7 cellular contexts compared by ENCODE assay signal in genomic region chr5:33299621-33300208, GRCh38.
DNase-seq lines count a peak whose midpoint lies in the region; ATAC-seq and TF ChIP-seq lines count a peak whose summit lies in the region.

No MANE protein-coding gene starts in this region.

- no peak overlapping the region for H3K9ac ChIP-seq in Karpas-422 (ENCODE audit: low read length)
- H3K9ac ChIP-seq in adipocyte (ENCODE audit: low read length) = peak overlapping the region; percentile 67

- H3K27ac ChIP-seq in Karpas-422 (ENCODE audit: low read length) (no peak overlapping the region), thoracic aorta (peak overlapping the region; percentile 41 to 52)

- H3K9me2 ChIP-seq in Karpas-422 (replicated peaks; ENCODE audit: insufficient read depth, low read length) = no peaks in the 10 kb centered on the region

- H3K4me3 ChIP-seq in Karpas-422 (ENCODE audit: low read length) (no peak overlapping the region), adipocyte (ENCODE audit: low read length) (no peak overlapping the region), thoracic aorta (no peak overlapping the region)

- H3K36me3 ChIP-seq in Karpas-422 (ENCODE audit: insufficient read depth, low read length) = no peaks in the 10 kb centered on the region
- H3K36me3 ChIP-seq in adipocyte (ENCODE audit: control insufficient read depth, insufficient read depth, low read length, severe bottlenecking) = no peaks in the 10 kb centered on the region
- no peaks in the 10 kb centered on the region for H3K36me3 ChIP-seq in thoracic aorta

- no peaks in the 10 kb centered on the region for H4K20me1 ChIP-seq in Karpas-422 (ENCODE audit: insufficient read depth, low read depth, low read length)

- peak; percentile 38 for ATAC-seq in GM21619 (IDR thresholded peaks at IDR 0.05; ENCODE audit: unreplicated experiment)
- ATAC-seq in thoracic aorta (ENCODE audit: insufficient number of reproducible peaks, low FRiP score, low read depth) = peak; percentile 82

- H3K79me2 ChIP-seq in Karpas-422 (ENCODE audit: low read length) = no peaks in the 10 kb centered on the region

- H3K4me1 ChIP-seq in Karpas-422 (ENCODE audit: low read length) (no peaks in the 10 kb centered on the region), adipocyte (ENCODE audit: control insufficient read depth, insufficient read depth, low read length) (peaks cover 20% of the 10 kb centered on the region), thoracic aorta (ENCODE audit: control insufficient read depth in 1 of 2, low read depth in 2 of 2) (peaks cover 5 to 15% of the 10 kb centered on the region in 2 donors)

- CTCF ChIA-PET in GM10248 (lab: Yijun Ruan, JAX) = interaction anchor here (0.8 to 1.5 kb wide), 6 partner anchors 9 to 589 kb away, joined by 3 to 5 read pairs (median 3); no protein-coding TSS in a partner anchor

- POLR2A ChIA-PET in GM10248 (lab: Yijun Ruan, JAX) = no interaction called here

- H3K27me3 ChIP-seq in Karpas-422 (ENCODE audit: low read length) = no peaks in the 10 kb centered on the region
- no peaks in the 10 kb centered on the region for H3K27me3 ChIP-seq in adipocyte (replicated peaks; ENCODE audit: control insufficient read depth, insufficient read depth, low read length)
- no peaks in the 10 kb centered on the region for H3K27me3 ChIP-seq in thoracic aorta (replicated peaks; ENCODE audit: insufficient read depth)

- peak; percentile 3 for DNase-seq in GM10248 (ENCODE audit: extremely low spot score)
- peak; percentile 49 for DNase-seq in Karpas-422
- peak; percentile 93 for DNase-seq in adipocyte (ENCODE audit: low read depth)
- DNase-seq in inferior parietal cortex (ENCODE audit: extremely low spot score) = peak; percentile 58
- no peak for DNase-seq in thoracic aorta (ENCODE audit: low spot score)
- no peak for DNase-seq in iPS-NIHi11 (ENCODE audit: low spot score)

- TF ChIP-seq CTCF in GM10248 (IDR thresholded peaks at IDR 0.05; ENCODE audit: control extremely low read depth, extremely low read depth, low read depth, missing control alignments) (peak; percentile 46), thoracic aorta (IDR thresholded peaks at IDR 0.05) (peak; percentile 36)

- no peak overlapping the region for H3K4me2 ChIP-seq in Karpas-422 (ENCODE audit: low read depth, low read length, poor library complexity, severe bottlenecking)

- H2AFZ ChIP-seq in Karpas-422 (ENCODE audit: low read length) = no peak overlapping the region

- H3K9me3 ChIP-seq in Karpas-422 (ENCODE audit: low read length) (no peaks in the 10 kb centered on the region), adipocyte (ENCODE audit: control insufficient read depth, low read length) (peaks cover 4% of the 10 kb centered on the region), thoracic aorta (no peaks in the 10 kb centered on the region)

Comparison
In these comparisons a context has a peak if more than half of its experiments do, and no peak if none do; other contexts are left out.
1. DNase-seq: peak in GM10248 (single experiment), Karpas-422 (single experiment), adipocyte (single experiment) and inferior parietal cortex (single experiment); none in thoracic aorta (single experiment) and iPS-NIHi11 (single experiment).